12 cellular contexts compared by ENCODE assay signal in genomic region chr9:119284118-119284517, GRCh38.
DNase-seq lines count a peak whose midpoint lies in the region; ATAC-seq, FAIRE-seq and TF ChIP-seq lines count a peak whose summit lies in the region.
"Had no signal": no experiment of that assay in that cellular context is flagged by ENCODE, and none has a peak within 500 bp of the region (broad histone marks: within the 10 kb centered on the region; RNA-seq: fewer than 3 reads in every experiment).

No MANE protein-coding gene starts in this region.

- H3K36me3 ChIP-seq in SJCRH30, result 0 out of 2 replicates have a peak, but pooled peaks cover 5% of the 10 kb centered on the region
- no peaks in the 10 kb centered on the region for H3K36me3 ChIP-seq in pancreas

- intact Hi-C loops in pancreas (cut with DNase I), result no loop called here

- TF ChIP-seq CTCF in A549 (IDR thresholded peaks at IDR 0.05) (no peak), pancreas (IDR thresholded peaks at IDR 0.05) (no peak)

- H3K4me1 ChIP-seq in A549, result no peaks in the 10 kb centered on the region
- H3K4me1 ChIP-seq in SJCRH30, result no peaks in the 10 kb centered on the region
- H3K4me1 ChIP-seq in pancreas, result no peaks in the 10 kb centered on the region

- H3K4me2 ChIP-seq in A549, result no peak overlapping the region

- ATAC-seq in A549 (peak in 1 of 2 experiments; percentile 74; a peak in 3 of 6 replicates), pancreas (no peak)
- ATAC-seq: stimulated activated effector memory CD8-positive, alpha-beta T cell treated with anti-CD3 and anti-CD28 coated beads, Interleukin-12 subunit alpha, Interleukin-12 subunit beta, amount 100 ng/mL, for 72 hours had no signal

- DNase-seq in A549 (ENCODE audit: low read depth in 1 of 2, low spot score in 1 of 2), result peak in 1 of 2 experiments; percentile 17
- peak; percentile 27 for DNase-seq in H54 (ENCODE audit: insufficient read length, low spot score)
- DNase-seq in SJCRH30, result peak; percentile 27 to 63
- peak; percentile 71 for DNase-seq in islet precursor cell
- DNase-seq in SK-N-DZ (ENCODE audit: low spot score), result no peak
- no peak for DNase-seq in frontal cortex (ENCODE audit: low spot score in 2 of 2)
- DNase-seq in pancreas, result no peak
- no peak for DNase-seq in UCSD-AML1 (lab: John Stamatoyannopoulos, UW; ENCODE audit: unreplicated experiment)
- DNase-seq: CD4-positive, CD25-positive, alpha-beta regulatory T cell had no signal

- WGBS in A549 (ENCODE audit: missing lambda C conversion rate), result 13% methylated on average over 4 of the region's 4 CpGs
- 51 to 62% methylated on average over 4 of the region's 4 CpGs for WGBS in pancreas, 2 donors

- no peak overlapping the region for H3K4me3 ChIP-seq in A549
- H3K4me3 ChIP-seq in SJCRH30, result no peak overlapping the region
- no peak overlapping the region for H3K4me3 ChIP-seq in pancreas

- peak; percentile 10 to 24; a peak in 2 of 5 replicates for TF ChIP-seq RAD21 in A549 (conservative IDR thresholded peaks at IDR 0.05 in 1 of 2, IDR thresholded peaks at IDR 0.05 in 1 of 2)

- no peak for FAIRE-seq in A549 (lab: Jason Lieb, UNC)
- peak; percentile 43 for FAIRE-seq in H54 (lab: Jason Lieb, UNC)
- no peak for FAIRE-seq in frontal cortex (lab: Jason Lieb, UNC)
- FAIRE-seq in pancreas (lab: Jason Lieb, UNC), result no peak
- FAIRE-seq: HTR-8/SVneo had no signal

- no peak for TF ChIP-seq POLR2A in A549 (IDR thresholded peaks at IDR 0.05; ENCODE audit: low read length)
- TF ChIP-seq POLR2A in H54 (IDR thresholded peaks at IDR 0.05; ENCODE audit: low read depth, low read length), result no peak

- CTCF ChIA-PET in A549 (lab: Yijun Ruan, JAX), result no interaction called here

- no peaks in the 10 kb centered on the region for H3K27me3 ChIP-seq in SJCRH30
- peaks cover 0 to 4% (median 1%) of the 10 kb centered on the region in 4 donors for H3K27me3 ChIP-seq in pancreas

- H3K27ac ChIP-seq in A549 (no peak overlapping the region), SJCRH30 (no peak overlapping the region), pancreas (no peak overlapping the region)
- H3K27ac ChIP-seq: RWPE1 had no signal

- no peak for TF ChIP-seq EP300 in A549 (IDR thresholded peaks at IDR 0.05)

- H3K9me3 ChIP-seq in A549 (no peaks in the 10 kb centered on the region), SJCRH30 (replicated peaks) (no peaks in the 10 kb centered on the region), pancreas (no peaks in the 10 kb centered on the region)

- POLR2A ChIA-PET in A549 (lab: Yijun Ruan, JAX), result no interaction called here

TF ChIP-seq in A549, 52 proteins besides CTCF, POLR2A, EP300 and RAD21:
- TF ChIP-seq HEYL (CRISPR knock-in tag; IDR thresholded peaks at IDR 0.05) (no peak), TP53 (CRISPR knock-in tag; IDR thresholded peaks at IDR 0.05) (no peak), SMC3 (IDR thresholded peaks at IDR 0.05) (no peak), POLR2AphosphoS2 (conservative IDR thresholded peaks at IDR 0.05; ENCODE audit: low read length) (no peak), MYC (IDR thresholded peaks at IDR 0.05; ENCODE audit: borderline replicate concordance, low read length) (no peak), CBX8 (IDR thresholded peaks at IDR 0.05) (no peak), FOSL2 (IDR thresholded peaks at IDR 0.05) (no peak), FOSL2 (CRISPR knock-in tag; IDR thresholded peaks at IDR 0.05) (no peak), SREBF2 (IDR thresholded peaks at IDR 0.05) (no peak), CEBPB (IDR thresholded peaks at IDR 0.05) (no peak), MAFK (IDR thresholded peaks at IDR 0.05; ENCODE audit: partially characterized antibody) (no peak), E2F6 (IDR thresholded peaks at IDR 0.05; ENCODE audit: borderline replicate concordance, low read depth) (no peak), RFX5 (IDR thresholded peaks at IDR 0.05) (no peak), EHMT2 (IDR thresholded peaks at IDR 0.05; ENCODE audit: low read depth) (no peak), ATOH8 (CRISPR knock-in tag; IDR thresholded peaks at IDR 0.05; ENCODE audit: low read depth) (no peak), RNF2 (IDR thresholded peaks at IDR 0.05; ENCODE audit: borderline replicate concordance, low read depth) (no peak)
- TF ChIP-seq, protein P1, sequence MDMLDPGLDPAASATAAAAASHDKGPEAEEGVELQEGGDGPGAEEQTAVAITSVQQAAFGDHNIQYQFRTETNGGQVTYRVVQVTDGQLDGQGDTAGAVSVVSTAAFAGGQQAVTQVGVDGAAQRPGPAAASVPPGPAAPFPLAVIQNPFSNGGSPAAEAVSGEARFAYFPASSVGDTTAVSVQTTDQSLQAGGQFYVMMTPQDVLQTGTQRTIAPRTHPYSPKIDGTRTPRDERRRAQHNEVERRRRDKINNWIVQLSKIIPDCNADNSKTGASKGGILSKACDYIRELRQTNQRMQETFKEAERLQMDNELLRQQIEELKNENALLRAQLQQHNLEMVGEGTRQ (IDR thresholded peaks at IDR 0.05), result no peak

Comparison
In these comparisons a context has a peak if more than half of its experiments do, and no peak if none do; other contexts are left out.
1. DNase-seq: peak in H54 (single experiment), SJCRH30 (2 of 2) and islet precursor cell (single experiment); none in SK-N-DZ (single experiment), frontal cortex (0 of 2), pancreas (0 of 6) and UCSD-AML1 (single experiment).